ENCODE assay signal across 22 cellular contexts in genomic region chr10:68462536-68462935, GRCh38.
"Had no signal": no experiment of that assay in that cellular context is flagged by ENCODE, and none has a peak within 500 bp of the region (broad histone marks: within the 10 kb centered on the region; RNA-seq: fewer than 3 reads in every experiment).

No MANE protein-coding gene starts in this region.

- H3K4me1 ChIP-seq: esophagus muscularis mucosa, gastroesophageal sphincter, heart right ventricle, psoas muscle, right lobe of liver, suprapubic skin had no signal

- H3K4me1 Mint-ChIP-seq: activated naive CD4-positive, alpha-beta T cell treated with anti-CD3 and anti-CD28 coated beads, Interleukin-2, amount 50 U/mL, for 24 hours; immature natural killer cell; memory B cell; naive B cell; stimulated activated naive CD8-positive, alpha-beta T cell treated with anti-CD3 and anti-CD28 coated beads, Interleukin-15, amount 100 ng/mL, for 72 hours had no signal

- H3K27ac ChIP-seq: esophagus muscularis mucosa, gastroesophageal sphincter, heart right ventricle, ovary, psoas muscle, right lobe of liver, suprapubic skin had no signal

- H3K27ac Mint-ChIP-seq: activated CD8-positive, alpha-beta T cell treated with anti-CD3 and anti-CD28 coated beads, Interleukin-2, amount 10 ng/mL, durations not matched to agents 7 days and 5 days; activated naive CD4-positive, alpha-beta T cell treated with anti-CD3 and anti-CD28 coated beads, Interleukin-2, amount 50 U/mL, for 24 hours; activated T-cell treated with anti-CD3 and anti-CD28 coated beads, Interleukin-2, amount 50 U/mL, for 24 hours; immature natural killer cell; memory B cell; stimulated activated naive CD8-positive, alpha-beta T cell treated with anti-CD3 and anti-CD28 coated beads, Interleukin-15, amount 100 ng/mL, for 72 hours; type B pancreatic cell had no signal

- H3K9me3 ChIP-seq: esophagus muscularis mucosa, gastroesophageal sphincter, heart right ventricle, mucosa of descending colon, ovary, psoas muscle, right lobe of liver, suprapubic skin had no signal

- H3K9me3 Mint-ChIP-seq: activated naive CD4-positive, alpha-beta T cell treated with anti-CD3 and anti-CD28 coated beads, Interleukin-2, amount 50 U/mL, for 24 hours; activated T-cell treated with anti-CD3 and anti-CD28 coated beads, Interleukin-2, amount 50 U/mL, for 24 hours; immature natural killer cell; memory B cell; naive B cell; stimulated activated naive CD8-positive, alpha-beta T cell treated with anti-CD3 and anti-CD28 coated beads, Interleukin-15, amount 100 ng/mL, for 72 hours; type B pancreatic cell had no signal

- H3K4me3 Mint-ChIP-seq: activated CD8-positive, alpha-beta T cell treated with anti-CD3 and anti-CD28 coated beads, Interleukin-2, amount 10 ng/mL, durations not matched to agents 7 days and 5 days; activated naive CD4-positive, alpha-beta T cell treated with anti-CD3 and anti-CD28 coated beads, Interleukin-2, amount 50 U/mL, for 24 hours; activated T-cell treated with anti-CD3 and anti-CD28 coated beads, Interleukin-2, amount 50 U/mL, for 24 hours; immature natural killer cell; memory B cell; naive B cell; stimulated activated naive CD8-positive, alpha-beta T cell treated with anti-CD3 and anti-CD28 coated beads, Interleukin-15, amount 100 ng/mL, for 72 hours; type B pancreatic cell had no signal

- H3K4me3 ChIP-seq: esophagus muscularis mucosa, gastroesophageal sphincter, heart right ventricle, mucosa of descending colon, ovary, psoas muscle, right lobe of liver, smooth muscle cell, suprapubic skin had no signal

- DNase-seq: activated CD4-positive, alpha-beta T cell treated with anti-CD3 and anti-CD28 coated beads for 48 hours; activated CD4-positive, CD25-positive, alpha-beta regulatory T cell; activated CD8-positive, alpha-beta T cell treated with anti-CD3 and anti-CD28 coated beads, Interleukin-2, amount 10 ng/mL, durations not matched to agents 7 days and 5 days; activated effector memory CD4-positive, alpha-beta T cell treated with Interleukin-2 at 50 U/mL for 16 hours; activated T-cell treated with anti-CD3 and anti-CD28 coated beads, Interleukin-2, amount 50 U/mL, for 24 hours; effector CD4-positive, alpha-beta T cell; heart right ventricle; immature natural killer cell; mucosa of descending colon; naive B cell; ovary; psoas muscle; right lobe of liver; stimulated activated CD4-positive, alpha-beta T cell treated with anti-CD3 and anti-CD28 coated beads, Interleukin-4, amount 100 ng/mL, for 1 hour; stimulated activated naive CD8-positive, alpha-beta T cell treated with anti-CD3 and anti-CD28 coated beads, Interleukin-15, amount 100 ng/mL, for 72 hours had no signal

- H3K36me3 ChIP-seq: gastroesophageal sphincter, ovary had no signal

- H3K27me3 Mint-ChIP-seq: activated naive CD4-positive, alpha-beta T cell treated with anti-CD3 and anti-CD28 coated beads, Interleukin-2, amount 50 U/mL, for 24 hours; activated T-cell treated with anti-CD3 and anti-CD28 coated beads, Interleukin-2, amount 50 U/mL, for 24 hours; memory B cell; naive B cell; stimulated activated naive CD8-positive, alpha-beta T cell treated with anti-CD3 and anti-CD28 coated beads, Interleukin-15, amount 100 ng/mL, for 72 hours; type B pancreatic cell had no signal

- H3K4me2 ChIP-seq: smooth muscle cell had no signal

- ATAC-seq: activated CD8-positive, alpha-beta T cell treated with anti-CD3 and anti-CD28 coated beads, Interleukin-2, amount 10 ng/mL, durations not matched to agents 7 days and 5 days; gastroesophageal sphincter; mucosa of descending colon; psoas muscle; right lobe of liver; stimulated activated naive CD8-positive, alpha-beta T cell treated with anti-CD3 and anti-CD28 coated beads, Interleukin-15, amount 100 ng/mL, for 72 hours had no signal

- H3K27me3 ChIP-seq: esophagus muscularis mucosa, gastroesophageal sphincter, heart right ventricle, ovary, right lobe of liver, suprapubic skin had no signal
